Comparison of ENCODE assay signal across 9 cellular contexts in genomic region chr12:157644-158043, GRCh38. TPM values are rescaled to one million over a fixed set of nuclear protein-coding genes. Genes with fewer than 3 reads are reported as not detected.
"Had no signal": no experiment of that assay in that cellular context is flagged by ENCODE, and none has a peak within 500 bp of the region (broad histone marks: within the 10 kb centered on the region; RNA-seq: fewer than 3 reads in every experiment).

No MANE protein-coding gene starts in this region.

- DNase-seq: GM23248, GOT3, H7, H9, HCEC 1CT, HFFc6 had no signal

- H2AFZ ChIP-seq: GM23248, GM23338 had no signal

- H3K9me3 Mint-ChIP-seq: GM23338, H9, HFFc6 had no signal

- H3K4me2 ChIP-seq: GM23338 had no signal

- H3K4me3 Mint-ChIP-seq: GM23338, H9, HFFc6 had no signal

- H3K4me1 ChIP-seq: HAP-1 had no signal

- H3K27ac Mint-ChIP-seq: GM23338, H9, HFFc6 had no signal

- H3K9ac ChIP-seq: GM23248 had no signal

- H3K9me3 ChIP-seq: HAP-1 had no signal

- H3K27ac ChIP-seq: GM23248 had no signal

- H3K36me3 ChIP-seq: HAP-1 had no signal

- FAIRE-seq: H54 had no signal

- H3K4me3 ChIP-seq: GM23248, GM23338, HAP-1 had no signal

RNA-seq across cellular contexts. Expression of gene SLC6A12, which starts 56.3 kb away (rescaled TPM):
- total RNA-seq: GM23248, HFFc6 had no signal
- polyA plus RNA-seq: GM23248, GM23338 had no signal
